36 cellular contexts compared by ENCODE assay signal in genomic region chr2:4775668-4776067, GRCh38.
"Had no signal": no experiment of that assay in that cellular context is flagged by ENCODE, and none has a peak within 500 bp of the region (broad histone marks: within the 10 kb centered on the region; RNA-seq: fewer than 3 reads in every experiment).

No MANE protein-coding gene starts in this region.

- H3K36me3 Mint-ChIP-seq: activated CD8-positive, alpha-beta memory T cell treated with anti-CD3 and anti-CD28 coated beads, Interleukin-2, amount 10 ng/mL, durations not matched to agents 7 days and 5 days; activated naive CD4-positive, alpha-beta T cell treated with anti-CD3 and anti-CD28 coated beads, Interleukin-2, amount 10 ng/mL, durations not matched to agents 7 days and 5 days; activated naive CD4-positive, alpha-beta T cell treated with anti-CD3 and anti-CD28 coated beads, Interleukin-2, amount 50 U/mL, for 24 hours; activated naive CD8-positive, alpha-beta T cell had no signal

- H3K4me1 Mint-ChIP-seq: activated B cell treated with CpG ODN at 0.5 μM for 24 hours; activated CD4-positive, alpha-beta memory T cell treated with anti-CD3 and anti-CD28 coated beads, Interleukin-2, amount 10 ng/mL, durations not matched to agents 7 days and 5 days; activated CD4-positive, alpha-beta T cell treated with anti-CD3 and anti-CD28 coated beads, Interleukin-2, amount 10 ng/mL, durations not matched to agents 7 days and 5 days; activated CD8-positive, alpha-beta memory T cell treated with anti-CD3 and anti-CD28 coated beads, Interleukin-2, amount 10 ng/mL, durations not matched to agents 7 days and 5 days; activated naive CD4-positive, alpha-beta T cell treated with anti-CD3 and anti-CD28 coated beads, Interleukin-2, amount 10 ng/mL, durations not matched to agents 7 days and 5 days; activated naive CD4-positive, alpha-beta T cell treated with anti-CD3 and anti-CD28 coated beads, Interleukin-2, amount 50 U/mL, for 24 hours; central memory CD8-positive, alpha-beta T cell had no signal

- H3K27ac Mint-ChIP-seq: activated B cell treated with CpG ODN at 0.5 μM for 24 hours; activated CD4-positive, alpha-beta memory T cell treated with anti-CD3 and anti-CD28 coated beads, Interleukin-2, amount 10 ng/mL, durations not matched to agents 7 days and 5 days; activated CD4-positive, alpha-beta T cell treated with anti-CD3 and anti-CD28 coated beads, Interleukin-2, amount 10 ng/mL, durations not matched to agents 7 days and 5 days; activated CD8-positive, alpha-beta memory T cell treated with anti-CD3 and anti-CD28 coated beads, Interleukin-2, amount 10 ng/mL, durations not matched to agents 7 days and 5 days; activated CD8-positive, alpha-beta T cell treated with anti-CD3 and anti-CD28 coated beads, Interleukin-2, amount 10 ng/mL, durations not matched to agents 7 days and 5 days; activated naive CD4-positive, alpha-beta T cell treated with anti-CD3 and anti-CD28 coated beads, Interleukin-2, amount 10 ng/mL, durations not matched to agents 7 days and 5 days; activated naive CD4-positive, alpha-beta T cell treated with anti-CD3 and anti-CD28 coated beads, Interleukin-2, amount 50 U/mL, for 24 hours; activated naive CD8-positive, alpha-beta T cell; activated T-cell treated with anti-CD3 and anti-CD28 coated beads, Interleukin-2, amount 50 U/mL, for 24 hours; activated T-helper 2 cell treated with anti-CD3 and anti-CD28 coated beads, Interferon-gamma antibody, Interleukin-2, Interleukin-4, amounts not matched to agents 10 μg/mL and 5 μg/mL and 100 μg/mL, durations not matched to agents 14 hours and 24 hours and 36 hours; T-helper 1 cell treated with Interleukin-12 subunit alpha and Interleukin-12 subunit beta and Interleukin-4 antibody, amounts not matched to agents 30 μg/mL and 1 μg/mL, for 36 hours; T-helper 2 cell treated with Interferon-gamma antibody and Interleukin-4, amounts not matched to agents 5 μg/mL and 100 μg/mL, for 36 hours had no signal

- FAIRE-seq: astrocyte, TTC549 had no signal

- H3K4me3 ChIP-seq: adrenal gland, body of pancreas, breast epithelium had no signal

- DNase-seq: activated B cell treated with CpG ODN at 0.5 μM for 24 hours; activated CD4-positive, alpha-beta memory T cell treated with anti-CD3 and anti-CD28 coated beads, Interleukin-2, amount 10 ng/mL, durations not matched to agents 7 days and 5 days; activated CD4-positive, alpha-beta T cell treated with anti-CD3 and anti-CD28 coated beads for 48 hours; activated CD4-positive, alpha-beta T cell treated with anti-CD3 and anti-CD28 coated beads, Interleukin-2, amount 10 ng/mL, durations not matched to agents 7 days and 5 days; activated CD4-positive, alpha-beta T cell treated with anti-CD3 and anti-CD28 coated beads, Interleukin-2, amount 50 U/mL, for 48 hours; activated CD4-positive, CD25-positive, alpha-beta regulatory T cell treated with anti-CD3 and anti-CD28 coated beads, Interleukin-2, amount 50 U/mL, for 72 hours; activated CD8-positive, alpha-beta memory T cell treated with anti-CD3 and anti-CD28 coated beads for 24 hours; activated CD8-positive, alpha-beta memory T cell treated with anti-CD3 and anti-CD28 coated beads, Interleukin-2, amount 10 ng/mL, durations not matched to agents 7 days and 5 days; activated CD8-positive, alpha-beta memory T cell treated with anti-CD3 and anti-CD28 coated beads, Interleukin-2, amount 50 U/mL, for 48 hours; activated CD8-positive, alpha-beta T cell treated with anti-CD3 and anti-CD28 coated beads, Interleukin-2, amount 10 ng/mL, durations not matched to agents 7 days and 5 days; activated effector memory CD4-positive, alpha-beta T cell treated with Interleukin-2 at 50 U/mL for 16 hours; activated gamma-delta T cell; activated naive CD4-positive, alpha-beta T cell treated with anti-CD3 and anti-CD28 coated beads, Interleukin-2, amount 10 ng/mL, durations not matched to agents 7 days and 5 days; activated naive CD4-positive, alpha-beta T cell treated with Interleukin-2 at 50 U/mL for 16 hours; activated T-cell treated with anti-CD3 and anti-CD28 coated beads, Interleukin-2, amount 50 U/mL, for 24 hours; activated T-cell treated with anti-CD3 and anti-CD28 coated beads, Interleukin-2, amount 50 U/mL, for 48 hours; adrenal gland; amniotic stem cell; aorta; body of pancreas; brain microvascular endothelial cell; caudate nucleus; cerebellar nuclear complex; T-helper 1 cell; T-helper 2 cell; T-helper 9 cell had no signal

- H3K4me3 Mint-ChIP-seq: activated B cell treated with CpG ODN at 0.5 μM for 24 hours; activated CD4-positive, alpha-beta memory T cell treated with anti-CD3 and anti-CD28 coated beads, Interleukin-2, amount 10 ng/mL, durations not matched to agents 7 days and 5 days; activated CD4-positive, alpha-beta T cell treated with anti-CD3 and anti-CD28 coated beads, Interleukin-2, amount 10 ng/mL, durations not matched to agents 7 days and 5 days; activated CD8-positive, alpha-beta memory T cell treated with anti-CD3 and anti-CD28 coated beads, Interleukin-2, amount 10 ng/mL, durations not matched to agents 7 days and 5 days; activated CD8-positive, alpha-beta T cell treated with anti-CD3 and anti-CD28 coated beads, Interleukin-2, amount 10 ng/mL, durations not matched to agents 7 days and 5 days; activated naive CD4-positive, alpha-beta T cell treated with anti-CD3 and anti-CD28 coated beads, Interleukin-2, amount 10 ng/mL, durations not matched to agents 7 days and 5 days; activated naive CD4-positive, alpha-beta T cell treated with anti-CD3 and anti-CD28 coated beads, Interleukin-2, amount 50 U/mL, for 24 hours; activated naive CD8-positive, alpha-beta T cell; activated T-cell treated with anti-CD3 and anti-CD28 coated beads, Interleukin-2, amount 50 U/mL, for 24 hours; central memory CD8-positive, alpha-beta T cell; T-helper 1 cell treated with Interleukin-12 subunit alpha and Interleukin-12 subunit beta and Interleukin-4 antibody, amounts not matched to agents 30 μg/mL and 1 μg/mL, for 36 hours; T-helper 2 cell treated with Interferon-gamma antibody and Interleukin-4, amounts not matched to agents 5 μg/mL and 100 μg/mL, for 36 hours had no signal

- H3K4me1 ChIP-seq: adrenal gland, body of pancreas, breast epithelium had no signal

- H3K36me3 ChIP-seq: adrenal gland, brain microvascular endothelial cell, breast epithelium had no signal

- H3K27me3 ChIP-seq: adrenal gland, body of pancreas, brain microvascular endothelial cell, breast epithelium had no signal

- H3K9me3 ChIP-seq: adrenal gland, body of pancreas, breast epithelium had no signal

- H3K27me3 Mint-ChIP-seq: activated B cell treated with CpG ODN at 0.5 μM for 24 hours; activated CD4-positive, alpha-beta memory T cell treated with anti-CD3 and anti-CD28 coated beads, Interleukin-2, amount 10 ng/mL, durations not matched to agents 7 days and 5 days; activated CD4-positive, alpha-beta T cell treated with anti-CD3 and anti-CD28 coated beads, Interleukin-2, amount 10 ng/mL, durations not matched to agents 7 days and 5 days; activated CD8-positive, alpha-beta memory T cell treated with anti-CD3 and anti-CD28 coated beads, Interleukin-2, amount 10 ng/mL, durations not matched to agents 7 days and 5 days; activated naive CD4-positive, alpha-beta T cell treated with anti-CD3 and anti-CD28 coated beads, Interleukin-2, amount 10 ng/mL, durations not matched to agents 7 days and 5 days; activated naive CD4-positive, alpha-beta T cell treated with anti-CD3 and anti-CD28 coated beads, Interleukin-2, amount 50 U/mL, for 24 hours; activated naive CD8-positive, alpha-beta T cell; activated T-cell treated with anti-CD3 and anti-CD28 coated beads, Interleukin-2, amount 50 U/mL, for 24 hours; central memory CD8-positive, alpha-beta T cell had no signal

- H3K27ac ChIP-seq: adrenal gland, body of pancreas, brain microvascular endothelial cell, breast epithelium, VCaP had no signal

- ATAC-seq: activated CD8-positive, alpha-beta memory T cell treated with anti-CD3 and anti-CD28 coated beads, Interleukin-2, amount 10 ng/mL, durations not matched to agents 7 days and 5 days; activated CD8-positive, alpha-beta T cell treated with anti-CD3 and anti-CD28 coated beads, Interleukin-2, amount 10 ng/mL, durations not matched to agents 7 days and 5 days; body of pancreas had no signal
